25 cellular contexts compared by ENCODE assay signal in the genomic region with DNA sequence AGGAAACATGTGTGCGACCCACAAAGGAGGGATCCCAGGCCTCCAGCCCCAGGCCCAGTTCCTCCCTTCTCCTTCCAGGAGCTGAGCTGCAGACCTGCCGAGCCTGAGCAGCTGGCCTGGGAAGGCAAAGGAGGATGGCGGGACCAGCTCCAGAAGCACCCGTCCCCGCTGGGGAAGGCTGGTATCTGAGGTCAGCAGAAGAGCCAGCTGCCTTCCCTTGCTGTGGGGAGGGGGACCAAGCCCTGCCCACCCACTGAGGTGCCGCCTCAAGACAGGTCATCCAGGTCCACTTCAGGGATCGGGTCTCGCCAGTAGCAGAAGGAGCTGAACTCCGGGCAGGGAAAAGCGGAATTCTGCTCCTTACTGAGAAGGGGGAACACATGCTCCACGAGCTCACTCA.
DNase-seq lines count a peak whose midpoint lies in the region; ATAC-seq, FAIRE-seq and TF ChIP-seq lines count a peak whose summit lies in the region.
"Had no signal": no experiment of that assay in that cellular context is flagged by ENCODE, and none has a peak within 500 bp of the region (broad histone marks: within the 10 kb centered on the region; RNA-seq: fewer than 3 reads in every experiment).

No MANE protein-coding gene starts in this region.

- H2AFZ ChIP-seq in HepG2 (ENCODE audit: low read length) = no peak overlapping the region

- H3K9me3 ChIP-seq in HepG2 (ENCODE audit: low read length) = no peaks in the 10 kb centered on the region
- H3K9me3 ChIP-seq: heart right ventricle, MG63 had no signal

- no peak overlapping the region for H3K4me3 Mint-ChIP-seq in T-helper 2 cell treated with Interferon-gamma antibody and Interleukin-4, amounts not matched to agents 5 μg/mL and 100 μg/mL, for 36 hours
- H3K4me3 Mint-ChIP-seq in stimulated activated naive CD8-positive, alpha-beta T cell treated with anti-CD3 and anti-CD28 coated beads, Interleukin-15, amount 100 ng/mL, for 72 hours = no peak overlapping the region
- H3K4me3 Mint-ChIP-seq: activated CD4-positive, alpha-beta T cell treated with anti-CD3 and anti-CD28 coated beads, Interleukin-2, amount 10 ng/mL, durations not matched to agents 24 days and 14 days; activated naive CD8-positive, alpha-beta T cell treated with anti-CD3 and anti-CD28 coated beads, Interleukin-2, amount 10 ng/mL, durations not matched to agents 7 days and 5 days had no signal

- 93% methylated on average over 9 of the region's 11 CpGs for WGBS in HepG2 (ENCODE audit: low lambda C conversion rate)

- BruUV-seq in HepG2 (replicated peaks; lab: Mats Ljungman, UMichigan) = no TSS peak

- H3K36me3 Mint-ChIP-seq in T-helper 2 cell treated with Interferon-gamma antibody and Interleukin-4, amounts not matched to agents 5 μg/mL and 100 μg/mL, for 36 hours (ENCODE audit: low read depth) = peaks cover 78% of the 10 kb centered on the region

- no peak for TF ChIP-seq EP300 in HepG2 (IDR thresholded peaks at IDR 0.05; ENCODE audit: low read depth in 2 of 2, low read length in 2 of 2)
- TF ChIP-seq EP300 in HepG2 (CRISPR knock-in tag; IDR thresholded peaks at IDR 0.05; ENCODE audit: borderline replicate concordance) = no peak

- FAIRE-seq in HepG2 (lab: Jason Lieb, UNC) (no peak), H54 (lab: Jason Lieb, UNC) (no peak)
- FAIRE-seq: G401.6, GM19239, K562, small intestine had no signal

- TF ChIP-seq POLR2A in HepG2 (IDR thresholded peaks at IDR 0.05; ENCODE audit: insufficient read depth in 1 of 2, low read depth in 2 of 2, low read length in 2 of 2) = peak in 1 of 2 experiments; percentile 29; a peak in 1 of 4 replicates
- TF ChIP-seq POLR2A in H54 (IDR thresholded peaks at IDR 0.05; ENCODE audit: low read depth, low read length) = no peak

- H3K27me3 ChIP-seq in HepG2 (ENCODE audit: control insufficient read depth in 1 of 2, insufficient read depth in 2 of 2, low read length in 2 of 2) = no peaks in the 10 kb centered on the region
- H3K27me3 ChIP-seq: heart right ventricle, MG63 had no signal

- H3K36me3 ChIP-seq in HepG2 (replicated peaks in 1 of 2; ENCODE audit: control insufficient read depth in 1 of 2, insufficient read depth in 2 of 2, low read length in 2 of 2) = peaks cover 40 to 97% of the 10 kb centered on the region in 2 experiments

- H4K20me1 ChIP-seq in HepG2 (ENCODE audit: insufficient read depth, low read length) = no peaks in the 10 kb centered on the region

- ATAC-seq in stimulated activated naive CD8-positive, alpha-beta T cell treated with anti-CD3 and anti-CD28 coated beads, Interleukin-15, amount 100 ng/mL, for 72 hours = no peak
- ATAC-seq in stimulated activated naive CD8-positive, alpha-beta T cell treated with anti-CD3 and anti-CD28 coated beads, Interleukin-15, Interleukin-2, amounts not matched to agents 100 U/mL and 50 U/mL, for 24 hours = no peak
- peak; percentile 6 for ATAC-seq in HepG2
- ATAC-seq in GM21367 (IDR thresholded peaks at IDR 0.05; ENCODE audit: unreplicated experiment) = no peak
- ATAC-seq: K562; left colon; stimulated activated naive B cell treated with anti-CD40 and anti-IgM and Interleukin-4, amounts not matched to agents 10 μg/mL and 1 μg/mL and 100 μg/mL, for 72 hours had no signal

- no peaks in the 10 kb centered on the region for H3K27me3 Mint-ChIP-seq in T-helper 2 cell treated with Interferon-gamma antibody and Interleukin-4, amounts not matched to agents 5 μg/mL and 100 μg/mL, for 36 hours (ENCODE audit: low read depth)
- no peaks in the 10 kb centered on the region for H3K27me3 Mint-ChIP-seq in stimulated activated naive CD8-positive, alpha-beta T cell treated with anti-CD3 and anti-CD28 coated beads, Interleukin-15, amount 100 ng/mL, for 72 hours
- H3K27me3 Mint-ChIP-seq: activated CD4-positive, alpha-beta T cell treated with anti-CD3 and anti-CD28 coated beads, Interleukin-2, amount 10 ng/mL, durations not matched to agents 24 days and 14 days; activated naive CD8-positive, alpha-beta T cell treated with anti-CD3 and anti-CD28 coated beads, Interleukin-2, amount 10 ng/mL, durations not matched to agents 7 days and 5 days; stimulated activated naive B cell treated with anti-CD40 and anti-IgM and Interleukin-4, amounts not matched to agents 10 μg/mL and 1 μg/mL and 100 μg/mL, for 72 hours had no signal

- H3K9ac ChIP-seq in HepG2 (ENCODE audit: insufficient read depth, low read depth, low read length) = no peak overlapping the region

- peaks cover 14% of the 10 kb centered on the region for H3K4me1 ChIP-seq in HepG2 (ENCODE audit: insufficient read depth, low read length)

- POLR2A ChIA-PET in HepG2 (lab: Yijun Ruan, JAX) = no interaction called here

- no peaks in the 10 kb centered on the region for H3K9me3 Mint-ChIP-seq in T-helper 2 cell treated with Interferon-gamma antibody and Interleukin-4, amounts not matched to agents 5 μg/mL and 100 μg/mL, for 36 hours
- H3K9me3 Mint-ChIP-seq in stimulated activated naive CD8-positive, alpha-beta T cell treated with anti-CD3 and anti-CD28 coated beads, Interleukin-15, amount 100 ng/mL, for 72 hours = no peaks in the 10 kb centered on the region
- H3K9me3 Mint-ChIP-seq: activated CD4-positive, alpha-beta T cell treated with anti-CD3 and anti-CD28 coated beads, Interleukin-2, amount 10 ng/mL, durations not matched to agents 24 days and 14 days; activated naive CD8-positive, alpha-beta T cell treated with anti-CD3 and anti-CD28 coated beads, Interleukin-2, amount 10 ng/mL, durations not matched to agents 7 days and 5 days; stimulated activated naive B cell treated with anti-CD40 and anti-IgM and Interleukin-4, amounts not matched to agents 10 μg/mL and 1 μg/mL and 100 μg/mL, for 72 hours had no signal

- in situ Hi-C loops in HepG2 (cut with HindIII; ENCODE audit: extremely low pct_ligation_motif_present, low pct_unique_long_range_greater_than_20kb) = no loop called here

- peak overlapping the region; percentile 56 for H3K27ac Mint-ChIP-seq in T-helper 2 cell treated with Interferon-gamma antibody and Interleukin-4, amounts not matched to agents 5 μg/mL and 100 μg/mL, for 36 hours
- H3K27ac Mint-ChIP-seq in stimulated activated naive CD8-positive, alpha-beta T cell treated with anti-CD3 and anti-CD28 coated beads, Interleukin-15, amount 100 ng/mL, for 72 hours = peak overlapping the region; percentile 44 to 75
- H3K27ac Mint-ChIP-seq: activated CD4-positive, alpha-beta T cell treated with anti-CD3 and anti-CD28 coated beads, Interleukin-2, amount 10 ng/mL, durations not matched to agents 24 days and 14 days; activated naive CD8-positive, alpha-beta T cell treated with anti-CD3 and anti-CD28 coated beads, Interleukin-2, amount 10 ng/mL, durations not matched to agents 7 days and 5 days had no signal

- no peak for TF ChIP-seq RAD21 in HepG2 (CRISPR knock-in tag; IDR thresholded peaks at IDR 0.05)

- peaks cover 11% of the 10 kb centered on the region for H3K4me1 Mint-ChIP-seq in T-helper 2 cell treated with Interferon-gamma antibody and Interleukin-4, amounts not matched to agents 5 μg/mL and 100 μg/mL, for 36 hours (ENCODE audit: low read depth)
- peaks cover 33% of the 10 kb centered on the region for H3K4me1 Mint-ChIP-seq in stimulated activated naive CD8-positive, alpha-beta T cell treated with anti-CD3 and anti-CD28 coated beads, Interleukin-15, amount 100 ng/mL, for 72 hours

- no peaks in the 10 kb centered on the region for H3K79me2 ChIP-seq in HepG2 (ENCODE audit: insufficient read depth, low read length)

- TF ChIP-seq CTCF in HepG2 (CRISPR knock-in tag; IDR thresholded peaks at IDR 0.05) = no peak

- H3K27ac ChIP-seq in HepG2 (ENCODE audit: extremely low read length, insufficient read depth, low read length) = no peak overlapping the region
- no peak overlapping the region for H3K27ac ChIP-seq in substantia nigra (ENCODE audit: low read depth, low read length, poor library complexity, severe bottlenecking)
- H3K27ac ChIP-seq: 22Rv1, heart right ventricle had no signal

- DNase-seq in T-helper 2 cell treated with Interferon-gamma antibody and Interleukin-4, amounts not matched to agents 5 μg/mL and 100 μg/mL, for 36 hours (ENCODE audit: low spot score) = no peak
- no peak for DNase-seq in T-helper 2 cell
- no peak for DNase-seq in stimulated activated naive CD8-positive, alpha-beta T cell treated with anti-CD3 and anti-CD28 coated beads, Interleukin-15, amount 100 ng/mL, for 72 hours
- no peak for DNase-seq in stimulated activated naive CD8-positive, alpha-beta T cell treated with anti-CD3 and anti-CD28 coated beads, Interleukin-15, Interleukin-2, amounts not matched to agents 100 U/mL and 50 U/mL, for 24 hours
- DNase-seq in HepG2 (ENCODE audit: low spot score) = no peak
- DNase-seq in substantia nigra (lab: John Stamatoyannopoulos, UW) = no peak
- DNase-seq in H54 (ENCODE audit: insufficient read length, low spot score) = no peak
- DNase-seq: activated CD4-positive, alpha-beta T cell treated with anti-CD3 and anti-CD28 coated beads, Interleukin-2, amount 10 ng/mL, durations not matched to agents 24 days and 14 days; activated naive CD8-positive, alpha-beta T cell treated with anti-CD3 and anti-CD28 coated beads, Interleukin-2, amount 10 ng/mL, durations not matched to agents 7 days and 5 days; effector CD8-positive, alpha-beta T cell; foreskin fibroblast; heart right ventricle; left colon; mesenchymal stem cell; MG63; NCI-H2081; NCI-H226; small intestine; stimulated activated CD4-positive, alpha-beta T cell treated with anti-CD3 and anti-CD28 coated beads, Interleukin-2, amount 100 ng/mL, for 24 hours; stimulated activated naive B cell treated with anti-CD40 and anti-IgM and Interleukin-4, amounts not matched to agents 10 μg/mL and 1 μg/mL and 100 μg/mL, for 72 hours had no signal

- no peak overlapping the region for H3K4me2 ChIP-seq in HepG2 (ENCODE audit: low read depth, low read length)

- intact Hi-C loops in HepG2 (cut with micrococcal nuclease; ENCODE audit: unreplicated experiment) = no loop called here

- CTCF ChIA-PET in HepG2 (lab: Yijun Ruan, JAX; ENCODE audit: low intra/inter-chr PET ratio, low total read pairs) = no interaction called here

- no peak overlapping the region for H3K4me3 ChIP-seq in HepG2 (replicated peaks in 1 of 3; ENCODE audit: insufficient read depth in 1 of 3, low read depth in 2 of 3, low read length in 3 of 3)
- H3K4me3 ChIP-seq: heart right ventricle, K562, MG63 had no signal

TF ChIP-seq in HepG2, 621 proteins besides CTCF, POLR2A, EP300 and RAD21:
- TF ChIP-seq, protein P1, sequence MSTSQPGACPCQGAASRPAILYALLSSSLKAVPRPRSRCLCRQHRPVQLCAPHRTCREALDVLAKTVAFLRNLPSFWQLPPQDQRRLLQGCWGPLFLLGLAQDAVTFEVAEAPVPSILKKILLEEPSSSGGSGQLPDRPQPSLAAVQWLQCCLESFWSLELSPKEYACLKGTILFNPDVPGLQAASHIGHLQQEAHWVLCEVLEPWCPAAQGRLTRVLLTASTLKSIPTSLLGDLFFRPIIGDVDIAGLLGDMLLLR (CRISPR knock-in tag; IDR thresholded peaks at IDR 0.05) = no peak
- TF ChIP-seq AGO2 (optimal IDR thresholded peaks at IDR 0.05; ENCODE audit: low read depth, low read length) (peak; percentile 57), POLR2G (IDR thresholded peaks at IDR 0.05; ENCODE audit: low read depth, low read length) (peak; percentile 6; the same call in 1 of the 2 replicates)
